16 cellular contexts compared by ENCODE assay signal in genomic region chr10:103614511-103615158, GRCh38.
DNase-seq lines count a peak whose midpoint lies in the region; ATAC-seq and TF ChIP-seq lines count a peak whose summit lies in the region.
"Had no signal": no experiment of that assay in that cellular context is flagged by ENCODE, and none has a peak within 500 bp of the region (broad histone marks: within the 10 kb centered on the region; RNA-seq: fewer than 3 reads in every experiment).

No MANE protein-coding gene starts in this region.

- no peak for ATAC-seq in stimulated activated naive B cell treated with anti-CD40 and anti-IgM and Interleukin-4, amounts not matched to agents 10 μg/mL and 1 μg/mL and 100 μg/mL, for 72 hours (replicated peaks)
- no peak for ATAC-seq in HG03095 (IDR thresholded peaks at IDR 0.05; ENCODE audit: unreplicated experiment)
- ATAC-seq: activated CD4-positive, CD25-positive, alpha-beta regulatory T cell treated with anti-CD3 and anti-CD28 coated beads, Interleukin-2, amount 50 U/mL, for 24 hours; natural killer cell; T-cell had no signal

- in situ Hi-C loops in mammary epithelial cell (cut with MboI; ENCODE audit: low sequenced_read_pairs in 2 of 2): no loop called here
- in situ Hi-C loops in transverse colon (cut with MboI; ENCODE audit: low pct_ligation_motif_present in 1 of 4, low pct_unique_long_range_greater_than_20kb in 1 of 4, low sequenced_read_pairs in 3 of 4): loop anchor here in 1 of 4 donors (25.0 kb wide), 1 partner anchor 248 kb away; the partner anchor contains the start of gene SH3PXD2A

- 93% methylated on average over 14 of the region's 14 CpGs for WGBS in mammary epithelial cell (ENCODE audit: low coverage, missing lambda C conversion rate)
- WGBS in transverse colon (ENCODE audit: low coverage in 1 of 2), 2 donors: 62 to 76% methylated on average over 11 to 14 of the region's 14 CpGs

- no peak for TF ChIP-seq EP300 in transverse colon (IDR thresholded peaks at IDR 0.05; ENCODE audit: low read depth)

- intact Hi-C loops in MCF 10A (cut with micrococcal nuclease) (no loop called here), mammary epithelial cell (cut with micrococcal nuclease) (no loop called here), dorsolateral prefrontal cortex (cut with DNase I) (loop anchor here (5.0 to 10.0 kb wide), 2 partner anchors 43 to 50 kb away; no protein-coding TSS in a partner anchor), transverse colon (cut with DNase I; ENCODE audit: low total_unique reads) (no loop called here)

- H3K27me3 Mint-ChIP-seq in MCF 10A (ENCODE audit: insufficient read depth, unreplicated experiment): no peaks in the 10 kb centered on the region
- H3K27me3 Mint-ChIP-seq in stimulated activated naive B cell treated with anti-CD40 and anti-IgM and Interleukin-4, amounts not matched to agents 10 μg/mL and 1 μg/mL and 100 μg/mL, for 72 hours: no peaks in the 10 kb centered on the region
- H3K27me3 Mint-ChIP-seq: T-cell had no signal

- no peaks in the 10 kb centered on the region for H3K4me1 ChIP-seq in mammary epithelial cell (ENCODE audit: insufficient read depth, low read length)
- peaks cover 10 to 16% of the 10 kb centered on the region in 2 donors for H3K4me1 ChIP-seq in mucosa of rectum (ENCODE audit: control insufficient read depth in 2 of 2, insufficient read depth in 2 of 2, low read length in 2 of 2)
- H3K4me1 ChIP-seq in transverse colon: peaks cover 3 to 42% (median 14%) of the 10 kb centered on the region in 4 donors

- no peaks in the 10 kb centered on the region for H3K9me3 ChIP-seq in mammary epithelial cell (replicated peaks; ENCODE audit: insufficient read depth, low read length)
- H3K9me3 ChIP-seq in mucosa of rectum (ENCODE audit: control insufficient read depth in 2 of 2, low read length in 2 of 2): no peaks in the 10 kb centered on the region
- H3K9me3 ChIP-seq in transverse colon: no peaks in the 10 kb centered on the region

- TF ChIP-seq CTCF in MCF 10A (IDR thresholded peaks at IDR 0.05; ENCODE audit: unreplicated experiment): no peak
- TF ChIP-seq CTCF in mammary epithelial cell (conservative IDR thresholded peaks at IDR 0.05 in 1 of 2, IDR thresholded peaks at IDR 0.05 in 1 of 2; ENCODE audit: extremely low read depth in 1 of 2, insufficient read depth in 1 of 2, low read depth in 1 of 2, low read length in 2 of 2): no peak
- TF ChIP-seq CTCF in dorsolateral prefrontal cortex (IDR thresholded peaks at IDR 0.05 in 54 of 56, conservative IDR thresholded peaks at IDR 0.05 in 2 of 56; ENCODE audit: low read depth in 1 of 56, partially characterized antibody in 56 of 56): no peak
- TF ChIP-seq CTCF in transverse colon (IDR thresholded peaks at IDR 0.05): no peak

- BruUV-seq in MCF 10A (replicated peaks; lab: Mats Ljungman, UMichigan) (no TSS peak), mammary epithelial cell (replicated peaks; lab: Mats Ljungman, UMichigan) (no TSS peak)

- H3K36me3 ChIP-seq in mammary epithelial cell (ENCODE audit: insufficient read depth, low read length) (peaks cover 55% of the 10 kb centered on the region), mucosa of rectum (ENCODE audit: control insufficient read depth in 2 of 2, insufficient read depth in 2 of 2, low read length in 2 of 2) (peaks cover 53 to 61% of the 10 kb centered on the region in 2 donors), transverse colon (peaks cover 0 to 19% (median 0%) of the 10 kb centered on the region in 4 donors)

- H3K4me3 ChIP-seq in mammary epithelial cell (replicated peaks in 1 of 3; ENCODE audit: insufficient read depth in 1 of 3, low read depth in 2 of 3, low read length in 3 of 3) (no peak overlapping the region), dorsolateral prefrontal cortex (peak overlapping the region in 2 of 59 donors; percentile 8 to 11), mucosa of rectum (ENCODE audit: low read length in 2 of 2) (no peak overlapping the region), transverse colon (no peak overlapping the region)

- dilution Hi-C loops in mammary epithelial cell (cut with HindIII; ENCODE audit: low sequenced_read_pairs): loop anchor here (5.0 kb wide), 1 partner anchor 67 kb away; no protein-coding TSS in a partner anchor

- H3K9ac ChIP-seq in mammary epithelial cell (ENCODE audit: insufficient read depth, low read length) (no peak overlapping the region), mucosa of rectum (ENCODE audit: low read depth in 1 of 2, low read length in 2 of 2) (no peak overlapping the region)

- CTCF ChIA-PET in MCF 10A (lab: Yijun Ruan, JAX): interaction anchor here (0.6 to 1.5 kb wide), 2 partner anchors 51 to 72 kb away, joined by 3 to 8 read pairs; no protein-coding TSS in a partner anchor
- CTCF ChIA-PET in mammary epithelial cell (lab: Charles Lee; ENCODE audit: low non-redundant PET): no interaction called here

- H3K27ac ChIP-seq in mammary epithelial cell (ENCODE audit: insufficient read depth, low read depth, low read length): no peak overlapping the region
- H3K27ac ChIP-seq in dorsolateral prefrontal cortex: peak overlapping the region in 56 of 59 donors; percentile 18 to 86 (median 69)
- peak overlapping the region; percentile 9 to 60 for H3K27ac ChIP-seq in mucosa of rectum (ENCODE audit: low read depth in 2 of 2, low read length in 2 of 2)
- H3K27ac ChIP-seq in transverse colon: peak overlapping the region; percentile 42 to 62 (median 54)
- H3K27ac ChIP-seq: 22Rv1 had no signal

- no peak overlapping the region for H3K4me3 Mint-ChIP-seq in MCF 10A (ENCODE audit: unreplicated experiment)
- H3K4me3 Mint-ChIP-seq in stimulated activated naive B cell treated with anti-CD40 and anti-IgM and Interleukin-4, amounts not matched to agents 10 μg/mL and 1 μg/mL and 100 μg/mL, for 72 hours: no peak overlapping the region
- H3K4me3 Mint-ChIP-seq: natural killer cell, T-cell had no signal

- H4K20me1 ChIP-seq in mammary epithelial cell (ENCODE audit: insufficient read depth, low read length): no peaks in the 10 kb centered on the region

- H3K27me3 ChIP-seq in mammary epithelial cell (ENCODE audit: insufficient read depth, low read length): no peaks in the 10 kb centered on the region
- H3K27me3 ChIP-seq in dorsolateral prefrontal cortex: no peaks in the 10 kb centered on the region
- H3K27me3 ChIP-seq in mucosa of rectum (ENCODE audit: control insufficient read depth in 2 of 2, insufficient read depth in 2 of 2, low read length in 2 of 2): no peaks in the 10 kb centered on the region
- H3K27me3 ChIP-seq in transverse colon: no peaks in the 10 kb centered on the region

- no peaks in the 10 kb centered on the region for H3K9me3 Mint-ChIP-seq in MCF 10A (ENCODE audit: unreplicated experiment)
- no peaks in the 10 kb centered on the region for H3K9me3 Mint-ChIP-seq in stimulated activated naive B cell treated with anti-CD40 and anti-IgM and Interleukin-4, amounts not matched to agents 10 μg/mL and 1 μg/mL and 100 μg/mL, for 72 hours
- H3K9me3 Mint-ChIP-seq: natural killer cell, T-cell had no signal

- no peak overlapping the region for H3K4me2 ChIP-seq in mammary epithelial cell (ENCODE audit: insufficient read depth, low read depth, low read length)

- no peak overlapping the region for H2AFZ ChIP-seq in mammary epithelial cell (ENCODE audit: low read depth, low read length)

- peak overlapping the region; percentile 3 for H3K27ac Mint-ChIP-seq in MCF 10A (ENCODE audit: low read depth, unreplicated experiment)
- H3K27ac Mint-ChIP-seq in stimulated activated naive B cell treated with anti-CD40 and anti-IgM and Interleukin-4, amounts not matched to agents 10 μg/mL and 1 μg/mL and 100 μg/mL, for 72 hours: no peak overlapping the region
- H3K27ac Mint-ChIP-seq: T-cell had no signal

- H3K79me2 ChIP-seq in mammary epithelial cell (ENCODE audit: insufficient read depth, low read length): no peaks in the 10 kb centered on the region

- POLR2A ChIA-PET in MCF 10A (lab: Yijun Ruan, JAX): no interaction called here

- DNase-seq in MCF 10A (ENCODE audit: unreplicated experiment) (no peak), mammary epithelial cell (no peak), dorsolateral prefrontal cortex (no peak), transverse colon (no peak), NK-92 (lab: John Stamatoyannopoulos, UW; ENCODE audit: unreplicated experiment) (no peak)
- no peak for DNase-seq in stimulated activated naive B cell treated with anti-CD40 and anti-IgM and Interleukin-4, amounts not matched to agents 10 μg/mL and 1 μg/mL and 100 μg/mL, for 72 hours
- DNase-seq: activated naive CD4-positive, alpha-beta T cell treated with anti-CD3 and anti-CD28 coated beads, Interleukin-2, amount 50 U/mL, for 16 hours; central memory CD4-positive, alpha-beta T cell; H7; MV-4-11; natural killer cell; T-cell had no signal

- TF ChIP-seq POLR2A in transverse colon (IDR thresholded peaks at IDR 0.05): no peak

- peaks cover 7% of the 10 kb centered on the region for H3K36me3 Mint-ChIP-seq in MCF 10A (ENCODE audit: insufficient read depth, unreplicated experiment)
- peaks cover 9 to 14% of the 10 kb centered on the region in 2 donors for H3K36me3 Mint-ChIP-seq in stimulated activated naive B cell treated with anti-CD40 and anti-IgM and Interleukin-4, amounts not matched to agents 10 μg/mL and 1 μg/mL and 100 μg/mL, for 72 hours
- H3K36me3 Mint-ChIP-seq: natural killer cell had no signal

- no peaks in the 10 kb centered on the region for H3K4me1 Mint-ChIP-seq in MCF 10A (ENCODE audit: insufficient read depth, unreplicated experiment)
- peaks cover 0 to 3% of the 10 kb centered on the region in 2 donors for H3K4me1 Mint-ChIP-seq in stimulated activated naive B cell treated with anti-CD40 and anti-IgM and Interleukin-4, amounts not matched to agents 10 μg/mL and 1 μg/mL and 100 μg/mL, for 72 hours
- H3K4me1 Mint-ChIP-seq: natural killer cell had no signal

Comparison
In these comparisons a context has a peak if more than half of its experiments do, and no peak if none do; other contexts are left out.
1. intact Hi-C loops: an anchor here in dorsolateral prefrontal cortex (5.0 to 10.0 kb wide); none called in MCF 10A, mammary epithelial cell and transverse colon.